ENCODE assay signal across 8 cellular contexts in the genomic region with DNA sequence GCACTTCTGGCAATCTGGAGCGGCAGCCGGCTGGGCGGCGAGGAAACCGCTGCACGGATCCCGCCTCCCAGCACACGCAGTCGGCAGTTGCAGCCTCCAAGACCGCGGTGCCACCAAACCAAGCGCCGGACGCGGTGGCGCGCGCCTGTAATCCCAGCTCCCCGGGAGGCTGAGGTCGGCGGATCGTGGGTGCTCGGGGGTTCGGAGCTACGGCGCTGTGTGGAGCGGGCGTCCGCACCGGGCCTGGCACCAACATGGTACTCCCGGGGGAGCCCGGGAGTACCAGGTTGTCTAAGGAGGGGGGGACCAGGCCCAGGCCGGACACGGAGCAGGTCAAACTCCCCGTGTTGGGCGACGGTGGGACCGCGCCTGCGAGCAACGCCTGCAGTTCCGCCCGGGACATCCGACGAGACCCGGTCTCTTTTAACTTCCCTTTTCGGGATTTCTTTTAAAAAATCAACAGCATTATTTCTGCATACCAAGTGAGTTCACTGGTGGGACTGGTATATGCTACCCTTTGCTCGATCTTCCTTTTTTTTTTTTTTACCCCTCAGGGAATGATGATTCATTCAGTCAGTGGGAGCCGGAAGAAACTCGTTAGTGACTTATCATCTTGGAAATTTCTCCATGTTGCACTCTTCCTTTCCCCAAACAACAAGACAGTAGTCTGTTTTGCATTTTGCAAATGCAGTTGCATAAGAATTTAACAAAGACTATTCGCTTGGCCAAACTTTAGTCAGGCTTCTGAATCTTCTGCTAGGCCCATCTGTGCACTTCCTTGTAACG. TPM values are rescaled to one million over a fixed set of nuclear protein-coding genes. Genes with fewer than 3 reads are reported as not detected.
A peak's percentile ranks its signal among the peaks of the same experiment; 100 is the strongest.
DNase-seq lines count a peak whose midpoint lies in the region; ATAC-seq and TF ChIP-seq lines count a peak whose summit lies in the region.

No MANE protein-coding gene starts in this region.

- TF ChIP-seq POLR2A in gastrocnemius medialis (IDR thresholded peaks at IDR 0.05): no peak

- in situ Hi-C loops in gastrocnemius medialis (cut with MboI; ENCODE audit: low sequenced_read_pairs in 4 of 4): no loop called here

- H3K9me3 Mint-ChIP-seq in activated naive CD8-positive, alpha-beta T cell treated with anti-CD3 and anti-CD28 coated beads, Interleukin-2, amount 50 U/mL, for 24 hours: no peaks in the 10 kb centered on the region
- no peaks in the 10 kb centered on the region for H3K9me3 Mint-ChIP-seq in type B pancreatic cell

- H3K36me3 Mint-ChIP-seq in activated naive CD8-positive, alpha-beta T cell treated with anti-CD3 and anti-CD28 coated beads, Interleukin-2, amount 50 U/mL, for 24 hours (ENCODE audit: low read depth): peaks cover 7% of the 10 kb centered on the region
- H3K36me3 Mint-ChIP-seq in type B pancreatic cell: peaks cover 5% of the 10 kb centered on the region

- POLR2A ChIA-PET in AG04449 (lab: Yijun Ruan, JAX): no interaction called here

- intact Hi-C loops in gastrocnemius medialis (cut with DNase I; ENCODE audit: low total_unique reads): no loop called here

- no peaks in the 10 kb centered on the region for H3K9me3 ChIP-seq in gastrocnemius medialis

- H3K27me3 ChIP-seq in gastrocnemius medialis: peaks cover 7 to 17% (median 9%) of the 10 kb centered on the region in 3 donors

- peak overlapping the region; percentile 53 for H3K4me3 ChIP-seq in AG04449 (ENCODE audit: low read depth, low read length)
- H3K4me3 ChIP-seq in gastrocnemius medialis: peak overlapping the region in 2 of 4 donors; percentile 11 to 19

- TF ChIP-seq CTCF in AG04449 (IDR thresholded peaks at IDR 0.05; ENCODE audit: insufficient read depth, low read length, missing control alignments) (no peak), type B pancreatic cell (conservative IDR thresholded peaks at IDR 0.05) (no peak), gastrocnemius medialis (IDR thresholded peaks at IDR 0.05 in 4 of 5, conservative IDR thresholded peaks at IDR 0.05 in 1 of 5) (no peak)

- peak overlapping the region; percentile 69 for H3K4me3 Mint-ChIP-seq in activated naive CD8-positive, alpha-beta T cell treated with anti-CD3 and anti-CD28 coated beads, Interleukin-2, amount 50 U/mL, for 24 hours
- H3K4me3 Mint-ChIP-seq in type B pancreatic cell: peak overlapping the region; percentile 83

- peak; percentile 17 for ATAC-seq in activated naive CD8-positive, alpha-beta T cell treated with anti-CD3 and anti-CD28 coated beads, Interleukin-2, amount 50 U/mL, for 24 hours
- ATAC-seq in gastrocnemius medialis: no peak
- ATAC-seq in GM19324 (IDR thresholded peaks at IDR 0.05; ENCODE audit: low FRiP score, unreplicated experiment): no peak

- CTCF ChIA-PET in AG04449 (lab: Yijun Ruan, JAX): no interaction called here

- no peak overlapping the region for H3K27ac ChIP-seq in gastrocnemius medialis

- peak overlapping the region; percentile 21 for H3K27ac Mint-ChIP-seq in activated naive CD8-positive, alpha-beta T cell treated with anti-CD3 and anti-CD28 coated beads, Interleukin-2, amount 50 U/mL, for 24 hours
- peak overlapping the region; percentile 87 for H3K27ac Mint-ChIP-seq in type B pancreatic cell

- H3K4me1 ChIP-seq in gastrocnemius medialis: no peaks in the 10 kb centered on the region

- H3K27me3 Mint-ChIP-seq in activated naive CD8-positive, alpha-beta T cell treated with anti-CD3 and anti-CD28 coated beads, Interleukin-2, amount 50 U/mL, for 24 hours: peaks cover 40% of the 10 kb centered on the region
- peaks cover 12% of the 10 kb centered on the region for H3K27me3 Mint-ChIP-seq in type B pancreatic cell

- peaks cover 42% of the 10 kb centered on the region for H3K4me1 Mint-ChIP-seq in activated naive CD8-positive, alpha-beta T cell treated with anti-CD3 and anti-CD28 coated beads, Interleukin-2, amount 50 U/mL, for 24 hours
- H3K4me1 Mint-ChIP-seq in type B pancreatic cell (ENCODE audit: unreplicated experiment): peaks cover 29% of the 10 kb centered on the region

- no peak for DNase-seq in AG04449 (ENCODE audit: low read depth, low spot score)
- DNase-seq in Kasumi-1 (lab: John Stamatoyannopoulos, UW): peak; percentile 30 to 36
- peak; percentile 25 for DNase-seq in activated naive CD8-positive, alpha-beta T cell treated with anti-CD3 and anti-CD28 coated beads, Interleukin-2, amount 50 U/mL, for 24 hours
- peak; percentile 46 for DNase-seq in iPS-NIHi11 (ENCODE audit: low spot score)
- DNase-seq in type B pancreatic cell (ENCODE audit: extremely low spot score, unreplicated experiment): no peak
- DNase-seq in gastrocnemius medialis: no peak
- DNase-seq in NCI-H2171 treated with DMSO at 0.1 percent for 48 hours (lab: John Stamatoyannopoulos, UW): no peak

- no peaks in the 10 kb centered on the region for H3K36me3 ChIP-seq in gastrocnemius medialis

RNA-seq across cellular contexts. Expression of gene ZNF311, which starts 27.6 kb away (rescaled TPM):
- total RNA-seq in type B pancreatic cell (ENCODE audit: low replicate concordance) (0.68 and 2.2 TPM in 2 replicates), gastrocnemius medialis (under 1 TPM in 1 of 4 donors, not detected in 3; 0.11 TPM)

RNA-seq across cellular contexts. Expression of gene TRIM27, which starts 53.8 kb away (rescaled TPM):
- total RNA-seq in type B pancreatic cell (ENCODE audit: low replicate concordance): 49.2 and 78.0 TPM in 2 replicates
- total RNA-seq in gastrocnemius medialis: 10 to 100 TPM; 33.6 to 45.1 (median 36.1) TPM

Comparison
In these comparisons a context has a peak if more than half of its experiments do, and no peak if none do; other contexts are left out.
1. DNase-seq: peak in Kasumi-1 (2 of 2), activated naive CD8-positive, alpha-beta T cell treated with anti-CD3 and anti-CD28 coated beads, Interleukin-2, amount 50 U/mL, for 24 hours (single experiment) and iPS-NIHi11 (single experiment); none in AG04449 (single experiment), type B pancreatic cell (single experiment), gastrocnemius medialis (0 of 2) and NCI-H2171 treated with DMSO at 0.1 percent for 48 hours (single experiment).